In the genomic region with DNA sequence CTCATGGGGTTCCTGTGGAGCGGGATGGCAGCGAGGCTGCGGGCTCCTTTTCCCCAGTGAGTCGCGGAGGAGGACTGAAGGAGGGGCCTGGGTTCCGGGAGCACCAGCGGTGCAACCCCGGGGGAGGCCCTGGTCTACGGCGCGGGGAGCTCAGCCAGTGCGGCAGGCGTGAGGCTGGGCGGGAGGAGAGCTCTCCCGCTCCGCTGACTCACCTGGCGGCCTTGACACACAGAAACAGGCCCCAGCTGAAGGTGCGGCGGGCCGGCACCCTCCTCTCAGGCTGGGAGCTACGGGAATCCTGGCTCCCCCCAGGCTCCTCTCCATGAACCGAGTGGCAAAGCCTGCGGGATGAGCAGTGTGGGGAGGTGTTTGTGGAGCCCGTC, we compare ENCODE assay signal across 14 cellular contexts. TPM values are rescaled to one million over a fixed set of nuclear protein-coding genes. Genes with fewer than 3 reads are reported as not detected.
DNase-seq lines count a peak whose midpoint lies in the region; ATAC-seq and TF ChIP-seq lines count a peak whose summit lies in the region.
"Had no signal": no experiment of that assay in that cellular context is flagged by ENCODE, and none has a peak within 500 bp of the region (broad histone marks: within the 10 kb centered on the region; RNA-seq: fewer than 3 reads in every experiment).

No MANE protein-coding gene starts in this region.

- peak in 2 of 3 donors; percentile 21 to 45 for ATAC-seq in natural killer cell
- no peak for ATAC-seq in GM19467 (IDR thresholded peaks at IDR 0.05; ENCODE audit: unreplicated experiment)

- H3K36me3 ChIP-seq in ES-I3 (ENCODE audit: insufficient read depth, low read length), result no peaks in the 10 kb centered on the region
- H3K36me3 ChIP-seq: ascending aorta, heart right ventricle had no signal

- peak overlapping the region; percentile 8 for H3K4me3 ChIP-seq in choroid plexus epithelial cell (ENCODE audit: low read depth, low read length)
- H3K4me3 ChIP-seq: heart right ventricle had no signal

- H3K9ac ChIP-seq in ES-I3 (ENCODE audit: low read depth, low read length), result peak overlapping the region; percentile 3; the same call in 1 of the 2 replicates

- no peak overlapping the region for H3K4me3 Mint-ChIP-seq in natural killer cell
- H3K4me3 Mint-ChIP-seq: mesothelial cell of epicardium had no signal

- peaks cover 8% of the 10 kb centered on the region; the same call in 1 of the 2 replicates for H3K4me1 ChIP-seq in ES-I3 (ENCODE audit: insufficient read depth, low read length)
- H3K4me1 ChIP-seq: ascending aorta, Caco-2, heart right ventricle had no signal

- DNase-seq in HuH-7 (ENCODE audit: low spot score) (peak; percentile 51), choroid plexus epithelial cell (ENCODE audit: low read depth) (no peak), natural killer cell (no peak), NCI-H1436 (lab: John Stamatoyannopoulos, UW) (no peak), anterior cingulate cortex (lab: John Stamatoyannopoulos, UW) (no peak)
- DNase-seq: activated CD4-positive, alpha-beta T cell treated with anti-CD3 and anti-CD28 coated beads, Interleukin-2, amount 50 U/mL, for 4 hours; Caco-2; heart right ventricle; NCI-H1105 treated with DMSO at 0.1 percent for 48 hours; NCI-H774 had no signal

- TF ChIP-seq CTCF in choroid plexus epithelial cell (conservative IDR thresholded peaks at IDR 0.05; ENCODE audit: low read depth, low read length) (no peak), natural killer cell (IDR thresholded peaks at IDR 0.05) (no peak)

- H3K27me3 Mint-ChIP-seq in natural killer cell (ENCODE audit: low read depth in 2 of 2), result peaks cover 37 to 58% of the 10 kb centered on the region in 2 donors

- no peaks in the 10 kb centered on the region for H3K9me3 ChIP-seq in ES-I3 (ENCODE audit: control insufficient read depth, insufficient read depth, low read length)
- H3K9me3 ChIP-seq: ascending aorta, heart right ventricle had no signal

- H3K4me1 Mint-ChIP-seq in natural killer cell, result no peaks in the 10 kb centered on the region

- H3K36me3 Mint-ChIP-seq in natural killer cell, result no peaks in the 10 kb centered on the region
- H3K36me3 Mint-ChIP-seq: mesothelial cell of epicardium had no signal

- no peak overlapping the region for H3K27ac Mint-ChIP-seq in natural killer cell
- H3K27ac Mint-ChIP-seq: mesothelial cell of epicardium had no signal

- peaks cover 0 to 4% of the 10 kb centered on the region in 2 donors for H3K9me3 Mint-ChIP-seq in natural killer cell

- intact Hi-C loops in natural killer cell (cut with micrococcal nuclease), result no loop called here

RNA-seq across cellular contexts. Expression of a gene that starts 6.8 kb away (rescaled TPM):
- 10 to 100 TPM; 22.5 to 35.6 (median 34.7) TPM for total RNA-seq in natural killer cell

RNA-seq across cellular contexts. Expression of a gene that starts 49.7 kb away (rescaled TPM):
- total RNA-seq in natural killer cell, result 10 to 100 TPM; 60.4 to 71.7 (median 66.1) TPM
